In the genomic region with DNA sequence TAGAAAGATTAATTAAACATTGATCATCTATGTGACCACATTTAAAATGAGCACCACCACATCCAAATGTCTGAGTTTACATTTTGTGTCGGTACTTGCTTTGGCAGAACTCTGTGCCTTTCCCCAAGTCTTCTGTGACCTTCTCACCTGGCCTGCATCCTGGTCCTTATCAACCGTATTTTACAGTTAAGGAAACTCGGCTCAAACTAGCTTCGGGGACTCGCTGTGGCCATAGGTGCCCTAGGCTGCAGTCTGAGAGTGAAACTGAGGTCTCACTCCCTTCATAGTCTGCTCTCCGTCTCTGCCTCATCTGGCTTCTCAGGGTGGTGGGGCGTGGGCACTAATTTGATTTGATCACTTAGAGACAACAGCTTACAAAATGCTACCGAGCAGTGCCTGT, we compare ENCODE assay signal across 28 cellular contexts.
DNase-seq lines count a peak whose midpoint lies in the region; ATAC-seq and TF ChIP-seq lines count a peak whose summit lies in the region.
"Had no signal": no experiment of that assay in that cellular context is flagged by ENCODE, and none has a peak within 500 bp of the region (broad histone marks: within the 10 kb centered on the region; RNA-seq: fewer than 3 reads in every experiment).

No MANE protein-coding gene starts in this region.

- TF ChIP-seq CTCF in stomach (IDR thresholded peaks at IDR 0.05) (no peak), osteocyte (IDR thresholded peaks at IDR 0.05) (no peak)

- WGBS in stomach, 5 donors, result 20 to 42% (median 35%) methylated on average over 8 of the region's 8 CpGs

- no peaks in the 10 kb centered on the region for H3K36me3 ChIP-seq in stomach
- H3K36me3 ChIP-seq: HAP-1, MG63, SJCRH30 had no signal

- intact Hi-C loops in stomach (cut with DNase I; ENCODE audit: low total_unique reads), result no loop called here

- H3K4me1 Mint-ChIP-seq in osteocyte (ENCODE audit: unreplicated experiment), result peaks cover 11% of the 10 kb centered on the region

- no peaks in the 10 kb centered on the region for H3K27me3 Mint-ChIP-seq in osteocyte (ENCODE audit: unreplicated experiment)

- DNase-seq in NCI-H748 (lab: John Stamatoyannopoulos, UW; ENCODE audit: unreplicated experiment) (peak; percentile 55), NCI-H748 treated with DMSO at 0.1 percent for 48 hours (lab: John Stamatoyannopoulos, UW) (no peak), NCI-H82 (lab: John Stamatoyannopoulos, UW) (peak; percentile 78), left lobe of liver (ENCODE audit: low spot score) (no peak), stomach (no peak), osteocyte (ENCODE audit: extremely low spot score, unreplicated experiment) (no peak), DMS 273 treated with DMSO at 0.1 percent for 48 hours (lab: John Stamatoyannopoulos, UW) (no peak)
- no peak for DNase-seq in activated effector memory CD4-positive, alpha-beta T cell treated with Interleukin-2 at 50 U/mL for 16 hours
- DNase-seq: 8988T; ACHN; DMS79; EL; GDM1; HFFc6; KBM-7; MG63; NCI-H1694 treated with DMSO at 0.1 percent for 48 hours; NCI-H2081; NCI-H226; NCI-H510A; NCI-H69; NK-92 treated with Interleukin-12 subunit alpha and Interleukin-12 subunit beta, amount 100 ng/mL, for 24 hours; PC-3; SJCRH30 had no signal

- H3K27ac Mint-ChIP-seq in osteocyte (ENCODE audit: unreplicated experiment), result no peak overlapping the region
- H3K27ac Mint-ChIP-seq: GM23338, HFFc6 had no signal

- TF ChIP-seq POLR2A in stomach (IDR thresholded peaks at IDR 0.05), result no peak

- ATAC-seq in left lobe of liver, result peak; percentile 45
- ATAC-seq: GM12878, GM23338, PC-3, Right ventricle myocardium inferior had no signal

- no peaks in the 10 kb centered on the region for H3K36me3 Mint-ChIP-seq in osteocyte (ENCODE audit: unreplicated experiment)

- H3K4me3 ChIP-seq in stomach, result no peak overlapping the region
- H3K4me3 ChIP-seq: GM12878, GM23338, HAP-1, MG63, SJCRH30 had no signal

- no peaks in the 10 kb centered on the region for H3K27me3 ChIP-seq in stomach
- H3K27me3 ChIP-seq: MG63, SJCRH30 had no signal

- H3K4me3 Mint-ChIP-seq in osteocyte (ENCODE audit: unreplicated experiment), result no peak overlapping the region
- H3K4me3 Mint-ChIP-seq: GM23338, HFFc6 had no signal

- H3K4me1 ChIP-seq in stomach, result peaks cover 0 to 21% (median 12%) of the 10 kb centered on the region in 4 donors
- H3K4me1 ChIP-seq: HAP-1, SJCRH30 had no signal

- H3K9me3 ChIP-seq in stomach, result no peaks in the 10 kb centered on the region
- H3K9me3 ChIP-seq: HAP-1, MG63, SJCRH30 had no signal

- no peak for TF ChIP-seq EP300 in stomach (IDR thresholded peaks at IDR 0.05)

- H3K27ac ChIP-seq in stomach, result peak overlapping the region in 3 of 5 donors; percentile 1 to 48 (median 27)
- H3K27ac ChIP-seq: SJCRH30 had no signal

- no peaks in the 10 kb centered on the region for H3K9me3 Mint-ChIP-seq in osteocyte (ENCODE audit: unreplicated experiment)
- H3K9me3 Mint-ChIP-seq: GM23338 had no signal

Comparison
In these comparisons a context has a peak if more than half of its experiments do, and no peak if none do; other contexts are left out.
1. DNase-seq: peak in NCI-H748 (single experiment) and NCI-H82 (single experiment); none in NCI-H748 treated with DMSO at 0.1 percent for 48 hours (single experiment), left lobe of liver (single experiment), stomach (single experiment), osteocyte (single experiment), DMS 273 treated with DMSO at 0.1 percent for 48 hours (single experiment) and activated effector memory CD4-positive, alpha-beta T cell treated with Interleukin-2 at 50 U/mL for 16 hours (single experiment).